12 cellular contexts compared by ENCODE assay signal in genomic region chr7:144283716-144284115, GRCh38. TPM values are rescaled to one million over a fixed set of nuclear protein-coding genes. Genes with fewer than 3 reads are reported as not detected.
"Had no signal": no experiment of that assay in that cellular context is flagged by ENCODE, and none has a peak within 500 bp of the region (broad histone marks: within the 10 kb centered on the region; RNA-seq: fewer than 3 reads in every experiment).

No MANE protein-coding gene starts in this region.

RNA-seq across cellular contexts. Expression of gene CTAGE8, which starts 14.6 kb away (rescaled TPM):
- total RNA-seq: occipital lobe had no signal
- polyA plus RNA-seq: neural cell had no signal

RNA-seq across cellular contexts. Expression of gene OR2A7, which starts 19.1 kb away (rescaled TPM):
- total RNA-seq: occipital lobe had no signal
- polyA plus RNA-seq: neural cell had no signal

RNA-seq across cellular contexts. Expression of gene OR2A1, which starts 28.5 kb away (rescaled TPM):
- total RNA-seq: natural killer cell, occipital lobe, psoas muscle, smooth muscle cell had no signal
- polyA plus RNA-seq: neural cell, smooth muscle cell had no signal

RNA-seq across cellular contexts. Expression of gene OR2A42, which starts 44.3 kb away (rescaled TPM):
- total RNA-seq: natural killer cell, occipital lobe, progenitor cell of endocrine pancreas, psoas muscle, right cardiac atrium, right lobe of liver, temporal lobe, tibial nerve had no signal
- polyA plus RNA-seq: naive thymus-derived CD4-positive, alpha-beta T cell; neural cell; smooth muscle cell; stomach had no signal
